28 cellular contexts compared by ENCODE assay signal in the genomic region with DNA sequence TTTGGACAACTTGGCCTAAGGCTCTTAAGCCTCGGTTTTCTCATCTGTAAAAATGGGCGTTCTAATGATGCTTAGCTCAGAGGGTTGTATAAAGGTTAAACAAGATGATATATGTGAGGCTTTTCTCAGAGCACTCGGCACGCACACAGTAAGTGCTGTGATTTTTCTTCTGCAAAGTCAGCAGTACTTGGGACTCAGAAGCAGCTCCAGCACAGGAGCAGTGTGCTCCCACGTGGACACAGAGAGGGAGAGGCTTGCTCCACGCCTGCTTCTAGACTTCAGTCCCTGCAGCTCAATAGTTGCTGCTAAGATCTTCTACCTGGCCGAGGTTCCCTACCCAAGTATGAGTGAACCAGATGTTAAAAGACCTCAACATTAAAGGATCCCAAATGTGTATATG.
"Had no signal": no experiment of that assay in that cellular context is flagged by ENCODE, and none has a peak within 500 bp of the region (broad histone marks: within the 10 kb centered on the region; RNA-seq: fewer than 3 reads in every experiment).

No MANE protein-coding gene starts in this region.

- H3K4me1 ChIP-seq: colonic mucosa, gastrocnemius medialis, pancreas, tibial artery, upper lobe of right lung, uterus had no signal

- H3K9me3 Mint-ChIP-seq: dendritic cell treated with granulocyte-macrophage colony-stimulating factor and Interleukin-4, amounts not matched to agents 40 ng/mL and 50 ng/mL, for 4 days; endodermal cell; memory B cell; natural killer cell treated with Interleukin-12 subunit alpha and Interleukin-12 subunit beta and Interleukin-15 and Interleukin-18, amount 100 ng/mL, for 72 hours; neural crest cell; stimulated activated effector memory CD8-positive, alpha-beta T cell treated with anti-CD3 and anti-CD28 coated beads, Interleukin-12 subunit alpha, Interleukin-12 subunit beta, amount 100 ng/mL, for 72 hours had no signal

- H3K4me2 ChIP-seq: hepatocyte had no signal

- ATAC-seq: gastrocnemius medialis; left lobe of liver; natural killer cell treated with Interleukin-12 subunit alpha and Interleukin-12 subunit beta and Interleukin-15 and Interleukin-18, amount 100 ng/mL, for 72 hours; pancreas; sciatic nerve; stimulated activated effector memory CD8-positive, alpha-beta T cell treated with anti-CD3 and anti-CD28 coated beads, Interleukin-12 subunit alpha, Interleukin-12 subunit beta, amount 100 ng/mL, for 72 hours; upper lobe of right lung had no signal

- H3K27ac ChIP-seq: colonic mucosa, epithelial cell of prostate, esophagus squamous epithelium, gastrocnemius medialis, hepatocyte, neutrophil, pancreas, stomach, tibial artery, upper lobe of right lung, uterus had no signal

- H3K27me3 ChIP-seq: colonic mucosa, pancreas had no signal

- H3K9me3 ChIP-seq: colonic mucosa, esophagus squamous epithelium, gastrocnemius medialis, neutrophil, pancreas, stomach, tibial artery, upper lobe of right lung, uterus had no signal

- H3K4me3 Mint-ChIP-seq: dendritic cell treated with granulocyte-macrophage colony-stimulating factor and Interleukin-4, amounts not matched to agents 40 ng/mL and 50 ng/mL, for 4 days; endodermal cell; memory B cell; naive B cell; natural killer cell treated with Interleukin-12 subunit alpha and Interleukin-12 subunit beta and Interleukin-15 and Interleukin-18, amount 100 ng/mL, for 72 hours; neural crest cell; stimulated activated effector memory CD8-positive, alpha-beta T cell treated with anti-CD3 and anti-CD28 coated beads, Interleukin-12 subunit alpha, Interleukin-12 subunit beta, amount 100 ng/mL, for 72 hours had no signal

- H3K36me3 ChIP-seq: colonic mucosa, esophagus squamous epithelium, gastrocnemius medialis, neutrophil, pancreas, stomach, tibial artery, upper lobe of right lung, uterus had no signal

- H3K4me3 ChIP-seq: colonic mucosa, esophagus squamous epithelium, gastrocnemius medialis, hepatocyte, lung, pancreas, stomach, tibial artery, upper lobe of right lung, uterus had no signal

- H2AFZ ChIP-seq: hepatocyte had no signal

- H3K4me1 Mint-ChIP-seq: naive B cell; neural crest cell; stimulated activated effector memory CD8-positive, alpha-beta T cell treated with anti-CD3 and anti-CD28 coated beads, Interleukin-12 subunit alpha, Interleukin-12 subunit beta, amount 100 ng/mL, for 72 hours had no signal

- H3K79me2 ChIP-seq: hepatocyte had no signal

- H3K27ac Mint-ChIP-seq: dendritic cell treated with granulocyte-macrophage colony-stimulating factor and Interleukin-4, amounts not matched to agents 40 ng/mL and 50 ng/mL, for 4 days; endodermal cell; memory B cell; natural killer cell treated with Interleukin-12 subunit alpha and Interleukin-12 subunit beta and Interleukin-15 and Interleukin-18, amount 100 ng/mL, for 72 hours; stimulated activated effector memory CD8-positive, alpha-beta T cell treated with anti-CD3 and anti-CD28 coated beads, Interleukin-12 subunit alpha, Interleukin-12 subunit beta, amount 100 ng/mL, for 72 hours had no signal

- DNase-seq: colonic mucosa; effector CD8-positive, alpha-beta T cell; endodermal cell; esophagus squamous epithelium; gastrocnemius medialis; head of caudate nucleus; kidney; naive B cell; pancreas; retina; stimulated activated CD4-positive, alpha-beta T cell treated with anti-CD3 and anti-CD28 coated beads, Interleukin-2, amount 100 ng/mL, for 24 hours; stimulated activated CD4-positive, alpha-beta T cell treated with anti-CD3 and anti-CD28 coated beads, Interleukin-4, amount 100 ng/mL, for 24 hours; stimulated activated naive CD4-positive, alpha-beta T cell treated with Interleukin-2 at 50 U/mL for 16 hours; stomach; tibial artery; upper lobe of right lung; uterus had no signal

- H3K36me3 Mint-ChIP-seq: memory B cell; naive B cell; natural killer cell treated with Interleukin-12 subunit alpha and Interleukin-12 subunit beta and Interleukin-15 and Interleukin-18, amount 100 ng/mL, for 72 hours; stimulated activated effector memory CD8-positive, alpha-beta T cell treated with anti-CD3 and anti-CD28 coated beads, Interleukin-12 subunit alpha, Interleukin-12 subunit beta, amount 100 ng/mL, for 72 hours had no signal
